ENCODE assay signal across 8 cellular contexts in the genomic region with DNA sequence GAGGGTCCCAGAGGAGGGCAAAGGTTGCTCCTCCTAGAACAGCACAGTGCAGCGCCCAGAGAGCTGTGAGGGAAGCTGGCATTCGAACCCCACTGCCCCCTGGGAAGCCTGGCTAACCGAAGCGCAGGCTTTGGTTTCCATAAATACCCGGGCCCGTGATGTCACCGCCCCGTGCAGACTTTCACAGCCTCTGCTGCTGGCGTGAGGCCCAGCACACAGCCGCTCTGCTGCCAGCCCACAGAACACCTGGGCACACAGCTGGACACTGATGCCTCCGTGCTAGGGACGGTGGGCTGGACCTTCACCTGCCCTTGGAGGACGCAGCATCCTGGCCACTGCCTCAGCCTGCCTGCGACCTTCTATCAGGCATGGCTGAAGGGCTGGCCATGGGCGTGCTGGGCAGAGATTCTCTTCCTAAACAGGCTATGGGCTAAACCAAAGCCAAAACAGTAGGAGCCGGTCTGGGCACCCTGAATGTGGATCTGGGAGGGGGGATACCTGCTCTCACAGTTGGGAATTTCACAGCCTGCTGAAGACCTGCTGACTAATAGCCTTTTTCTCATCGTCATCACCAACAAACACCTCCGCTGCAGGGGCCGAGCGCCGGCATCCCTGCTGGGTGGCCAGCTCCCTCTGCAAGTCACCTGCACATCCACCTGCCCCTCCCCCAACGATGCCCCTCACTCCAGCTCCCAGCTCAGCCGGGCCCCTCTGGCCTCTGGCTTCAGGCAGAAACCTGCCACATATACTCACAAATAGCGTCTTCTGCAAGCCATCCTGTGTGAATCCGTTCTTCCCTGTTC. TPM values are rescaled to one million over a fixed set of nuclear protein-coding genes. Genes with fewer than 3 reads are reported as not detected.
DNase-seq lines count a peak whose midpoint lies in the region; ATAC-seq and TF ChIP-seq lines count a peak whose summit lies in the region.

No MANE protein-coding gene starts in this region.

- H3K27me3 Mint-ChIP-seq in activated CD8-positive, alpha-beta memory T cell treated with anti-CD3 and anti-CD28 coated beads, Interleukin-2, amount 10 ng/mL, durations not matched to agents 7 days and 5 days = peaks cover 25% of the 10 kb centered on the region
- peaks cover 28% of the 10 kb centered on the region for H3K27me3 Mint-ChIP-seq in glutamatergic neuron (ENCODE audit: unreplicated experiment)
- H3K27me3 Mint-ChIP-seq in stimulated activated naive CD8-positive, alpha-beta T cell treated with anti-CD3 and anti-CD28 coated beads, Interleukin-15, amount 100 ng/mL, for 72 hours = peaks cover 14% of the 10 kb centered on the region

- H3K27me3 ChIP-seq in NT2/D1 (ENCODE audit: insufficient read depth, insufficient read length) = peaks cover 54% of the 10 kb centered on the region
- H3K27me3 ChIP-seq in GM23248 (replicated peaks; ENCODE audit: insufficient read depth) = peaks cover 50% of the 10 kb centered on the region

- H3K9ac ChIP-seq in NT2/D1 (ENCODE audit: insufficient read length, low read depth) (no peak overlapping the region), GM23248 (no peak overlapping the region)

- DNase-seq in activated CD8-positive, alpha-beta memory T cell treated with anti-CD3 and anti-CD28 coated beads, Interleukin-2, amount 10 ng/mL, durations not matched to agents 7 days and 5 days = no peak
- no peak for DNase-seq in activated CD8-positive, alpha-beta memory T cell treated with anti-CD3 and anti-CD28 coated beads, Interleukin-2, amount 50 U/mL, for 4 hours
- DNase-seq in NT2/D1 (ENCODE audit: low read depth, low spot score) = no peak
- no peak for DNase-seq in glutamatergic neuron
- DNase-seq in stimulated activated naive CD8-positive, alpha-beta T cell treated with anti-CD3 and anti-CD28 coated beads, Interleukin-15, amount 100 ng/mL, for 72 hours = no peak
- DNase-seq in GM23248 = no peak
- DNase-seq in SW 1271 (lab: John Stamatoyannopoulos, UW) = no peak

- no peak for ATAC-seq in activated CD8-positive, alpha-beta memory T cell treated with anti-CD3 and anti-CD28 coated beads, Interleukin-2, amount 10 ng/mL, durations not matched to agents 7 days and 5 days
- ATAC-seq in HG02938 (IDR thresholded peaks at IDR 0.05; ENCODE audit: unreplicated experiment) = peak; percentile 47
- ATAC-seq in stimulated activated naive CD8-positive, alpha-beta T cell treated with anti-CD3 and anti-CD28 coated beads, Interleukin-15, amount 100 ng/mL, for 72 hours = no peak

- in situ Hi-C loops in GM23248 (cut with MboI) = no loop called here

- peak overlapping the region; percentile 85 for H3K4me3 Mint-ChIP-seq in activated CD8-positive, alpha-beta memory T cell treated with anti-CD3 and anti-CD28 coated beads, Interleukin-2, amount 10 ng/mL, durations not matched to agents 7 days and 5 days
- peak overlapping the region; percentile 94 for H3K4me3 Mint-ChIP-seq in glutamatergic neuron (ENCODE audit: unreplicated experiment)
- peak overlapping the region; percentile 87 to 89 for H3K4me3 Mint-ChIP-seq in stimulated activated naive CD8-positive, alpha-beta T cell treated with anti-CD3 and anti-CD28 coated beads, Interleukin-15, amount 100 ng/mL, for 72 hours

- no peaks in the 10 kb centered on the region for H3K36me3 ChIP-seq in NT2/D1 (ENCODE audit: insufficient read depth, insufficient read length, low read length)
- H3K36me3 ChIP-seq in GM23248 (ENCODE audit: low read depth) = no peaks in the 10 kb centered on the region

- H3K4me3 ChIP-seq in NT2/D1 (ENCODE audit: insufficient read length, low read depth) (peak overlapping the region; percentile 3), GM23248 (no peak overlapping the region)

- H3K4me1 ChIP-seq in NT2/D1 (ENCODE audit: insufficient read depth, insufficient read length) = peaks cover 12% of the 10 kb centered on the region
- peaks cover under 1% of the 10 kb centered on the region; the same call in 1 of the 2 replicates for H3K4me1 ChIP-seq in GM23248 (ENCODE audit: insufficient read depth)

- no peak overlapping the region for H3K4me2 ChIP-seq in GM23248 (ENCODE audit: unreplicated experiment)

- no peaks in the 10 kb centered on the region for H3F3A ChIP-seq in GM23248 (ENCODE audit: insufficient read depth)

- H3K4me1 Mint-ChIP-seq in activated CD8-positive, alpha-beta memory T cell treated with anti-CD3 and anti-CD28 coated beads, Interleukin-2, amount 10 ng/mL, durations not matched to agents 7 days and 5 days = peaks cover 49% of the 10 kb centered on the region
- H3K4me1 Mint-ChIP-seq in glutamatergic neuron (ENCODE audit: low read depth, unreplicated experiment) = peaks cover 9% of the 10 kb centered on the region
- peaks cover 59% of the 10 kb centered on the region for H3K4me1 Mint-ChIP-seq in stimulated activated naive CD8-positive, alpha-beta T cell treated with anti-CD3 and anti-CD28 coated beads, Interleukin-15, amount 100 ng/mL, for 72 hours

- CTCF ChIA-PET in activated CD8-positive, alpha-beta memory T cell treated with anti-CD3 and anti-CD28 coated beads, Interleukin-2, amount 10 ng/mL, durations not matched to agents 7 days and 5 days (lab: Charles Lee) = interaction anchor here (1.4 kb wide), 1 partner anchor 19 kb away, joined by 6 read pairs; no protein-coding TSS in a partner anchor

- no peaks in the 10 kb centered on the region for H4K20me1 ChIP-seq in GM23248 (ENCODE audit: insufficient read depth)

- WGBS in GM23248 (ENCODE audit: low coverage in 1 of 2, low lambda C conversion rate in 2 of 2, missing lambda C conversion rate in 2 of 2), 2 experiments = 61 to 66% methylated on average over 25 of the region's 25 CpGs

- H3K36me3 Mint-ChIP-seq in activated CD8-positive, alpha-beta memory T cell treated with anti-CD3 and anti-CD28 coated beads, Interleukin-2, amount 10 ng/mL, durations not matched to agents 7 days and 5 days = no peaks in the 10 kb centered on the region
- no peaks in the 10 kb centered on the region for H3K36me3 Mint-ChIP-seq in glutamatergic neuron (ENCODE audit: unreplicated experiment)

- 0 out of 2 replicates have a peak, but pooled peaks cover 6% of the 10 kb centered on the region for H3K9me3 ChIP-seq in NT2/D1 (ENCODE audit: insufficient read depth, low read length)
- no peaks in the 10 kb centered on the region for H3K9me3 ChIP-seq in GM23248 (ENCODE audit: low read depth)

- H3K27ac ChIP-seq in GM23248 = no peak overlapping the region

- no peaks in the 10 kb centered on the region for H3K9me3 Mint-ChIP-seq in activated CD8-positive, alpha-beta memory T cell treated with anti-CD3 and anti-CD28 coated beads, Interleukin-2, amount 10 ng/mL, durations not matched to agents 7 days and 5 days (ENCODE audit: low read depth)
- H3K9me3 Mint-ChIP-seq in glutamatergic neuron (ENCODE audit: unreplicated experiment) = peaks cover 3% of the 10 kb centered on the region
- no peaks in the 10 kb centered on the region for H3K9me3 Mint-ChIP-seq in stimulated activated naive CD8-positive, alpha-beta T cell treated with anti-CD3 and anti-CD28 coated beads, Interleukin-15, amount 100 ng/mL, for 72 hours

- no peak overlapping the region for H2AFZ ChIP-seq in GM23248

- H3K9me2 ChIP-seq in GM23248 (ENCODE audit: insufficient read depth) = no peaks in the 10 kb centered on the region

- no peaks in the 10 kb centered on the region for H3K79me2 ChIP-seq in GM23248 (ENCODE audit: insufficient read depth)

- H3K27ac Mint-ChIP-seq in activated CD8-positive, alpha-beta memory T cell treated with anti-CD3 and anti-CD28 coated beads, Interleukin-2, amount 10 ng/mL, durations not matched to agents 7 days and 5 days = peak overlapping the region; percentile 81
- no peak overlapping the region for H3K27ac Mint-ChIP-seq in glutamatergic neuron (ENCODE audit: unreplicated experiment)
- peak overlapping the region in 1 of 2 donors; percentile 20 for H3K27ac Mint-ChIP-seq in stimulated activated naive CD8-positive, alpha-beta T cell treated with anti-CD3 and anti-CD28 coated beads, Interleukin-15, amount 100 ng/mL, for 72 hours

- TF ChIP-seq CTCF in glutamatergic neuron (IDR thresholded peaks at IDR 0.05; ENCODE audit: partially characterized antibody, unreplicated experiment) = no peak

RNA-seq across cellular contexts. Expression of a gene that starts 0.8 kb away (rescaled TPM):
- total RNA-seq in activated CD8-positive, alpha-beta memory T cell treated with anti-CD3 and anti-CD28 coated beads, Interleukin-2, amount 10 ng/mL, durations not matched to agents 7 days and 5 days = 10 to 100 TPM; 37.6 to 71.4 TPM
- 211 TPM for total RNA-seq in glutamatergic neuron (ENCODE audit: unreplicated experiment)
- 21.2 and 21.6 TPM in 2 replicates for total RNA-seq in GM23248 (2014; rRNA removed; shearing (Covaris generic))
- polyA plus RNA-seq in GM23248 (2016; fragmentation: Nextera tagmentation; extraction: Ambion mirVana) = 5.1 and 5.2 TPM in 2 replicates
